9 cellular contexts compared by ENCODE assay signal in the genomic region with DNA sequence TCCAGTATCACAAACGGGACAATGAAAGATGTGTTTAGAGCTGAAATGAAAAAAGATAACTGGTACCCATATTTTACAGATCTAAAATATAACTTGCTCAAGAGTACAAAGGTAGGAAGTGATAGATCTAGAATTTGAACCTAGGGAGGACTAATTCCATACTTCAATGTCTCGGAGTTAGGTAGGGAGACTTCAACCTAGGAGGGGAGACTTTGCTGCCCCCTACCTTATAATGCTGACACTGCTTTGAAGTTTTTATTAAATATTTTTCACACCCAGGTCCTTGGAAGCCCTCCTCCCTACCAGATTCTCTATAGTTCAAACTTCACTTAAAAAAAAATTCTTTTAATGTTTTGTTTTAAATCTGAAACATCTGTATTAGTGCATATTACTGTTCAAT.
DNase-seq lines count a peak whose midpoint lies in the region; ATAC-seq and TF ChIP-seq lines count a peak whose summit lies in the region.
"Had no signal": no experiment of that assay in that cellular context is flagged by ENCODE, and none has a peak within 500 bp of the region (broad histone marks: within the 10 kb centered on the region; RNA-seq: fewer than 3 reads in every experiment).

No MANE protein-coding gene starts in this region.

- H3K36me3 ChIP-seq in MM.1S (replicated peaks; ENCODE audit: insufficient read depth, low read length) (no peaks in the 10 kb centered on the region), neutrophil (peaks cover 5% of the 10 kb centered on the region)

- DNase-seq in GM10248 (ENCODE audit: extremely low spot score) (peak; percentile 27), MM.1S (no peak), coronary artery (ENCODE audit: low spot score) (no peak)
- DNase-seq in activated CD8-positive, alpha-beta memory T cell treated with anti-CD3 and anti-CD28 coated beads for 24 hours, result no peak
- DNase-seq: activated CD4-positive, alpha-beta T cell treated with anti-CD3 and anti-CD28 coated beads for 4 hours had no signal

- peak; percentile 28 for TF ChIP-seq CTCF in GM10248 (IDR thresholded peaks at IDR 0.05; ENCODE audit: control extremely low read depth, extremely low read depth, low read depth, missing control alignments)
- TF ChIP-seq CTCF in MM.1S (IDR thresholded peaks at IDR 0.05; ENCODE audit: low read length), result peak; percentile 35
- no peak for TF ChIP-seq CTCF in coronary artery (IDR thresholded peaks at IDR 0.05)
- TF ChIP-seq CTCF in neutrophil (IDR thresholded peaks at IDR 0.05), result peak; percentile 36

- 0 out of 2 replicates have a peak, but pooled peaks cover 5% of the 10 kb centered on the region for H3K79me2 ChIP-seq in MM.1S (ENCODE audit: low read length)

- H3F3A ChIP-seq in MM.1S (ENCODE audit: insufficient read depth, low read length), result peaks cover 11% of the 10 kb centered on the region

- no peaks in the 10 kb centered on the region for H4K20me1 ChIP-seq in MM.1S (ENCODE audit: insufficient read depth, low read length)

- H3K9me3 ChIP-seq in MM.1S (replicated peaks; ENCODE audit: insufficient read depth, low read length) (no peaks in the 10 kb centered on the region), neutrophil (no peaks in the 10 kb centered on the region)

- no peaks in the 10 kb centered on the region for H3K9me2 ChIP-seq in MM.1S (replicated peaks; ENCODE audit: insufficient read depth, low read length)

- no peaks in the 10 kb centered on the region for H3K27me3 ChIP-seq in MM.1S (replicated peaks; ENCODE audit: insufficient read depth, low read length)
- no peaks in the 10 kb centered on the region for H3K27me3 ChIP-seq in neutrophil

- no peak overlapping the region for H2AFZ ChIP-seq in MM.1S (ENCODE audit: low read length)

- H3K27ac ChIP-seq in MM.1S (ENCODE audit: low read length), result no peak overlapping the region
- peak overlapping the region; percentile 47 to 55 for H3K27ac ChIP-seq in coronary artery
- H3K27ac ChIP-seq in neutrophil, result peak overlapping the region; percentile 65

- H3K9ac ChIP-seq in MM.1S (ENCODE audit: low read length), result no peak overlapping the region

- POLR2A ChIA-PET in GM10248 (lab: Yijun Ruan, JAX), result no interaction called here

- H3K4me3 ChIP-seq in MM.1S (ENCODE audit: low read length) (no peak overlapping the region), coronary artery (no peak overlapping the region), neutrophil (ENCODE audit: low read depth in 1 of 2, low read length in 1 of 2) (peak overlapping the region; percentile 13 to 22)

- peaks cover 6% of the 10 kb centered on the region for H3K4me1 ChIP-seq in MM.1S (ENCODE audit: low read length)
- H3K4me1 ChIP-seq in neutrophil (ENCODE audit: control insufficient read depth in 1 of 2, insufficient read depth in 1 of 2, low read depth in 1 of 2, low read length in 1 of 2), result peaks cover 31 to 34% of the 10 kb centered on the region in 2 experiments

- CTCF ChIA-PET in GM10248 (lab: Yijun Ruan, JAX), result interaction anchor here (1.0 to 2.1 kb wide), 3 partner anchors 10 to 19 kb away, joined by 3 to 9 read pairs (median 4); no protein-coding TSS in a partner anchor

- ATAC-seq in GM21825 (IDR thresholded peaks at IDR 0.05; ENCODE audit: unreplicated experiment) (no peak), GM21528 (IDR thresholded peaks at IDR 0.05; ENCODE audit: low FRiP score, unreplicated experiment) (no peak), HG03439 (IDR thresholded peaks at IDR 0.05; ENCODE audit: unreplicated experiment) (no peak)

- no peak overlapping the region for H3K4me2 ChIP-seq in MM.1S (ENCODE audit: low read depth, low read length)

Comparison
In these comparisons a context has a peak if more than half of its experiments do, and no peak if none do; other contexts are left out.
1. H3K4me3 ChIP-seq: peak in neutrophil (2 of 2); none in MM.1S (single experiment) and coronary artery (single experiment).